ENCODE assay signal across 8 cellular contexts in genomic region chr4:15233626-15234025, GRCh38.
DNase-seq lines count a peak whose midpoint lies in the region; ATAC-seq and FAIRE-seq lines count a peak whose summit lies in the region.
"Had no signal": no experiment of that assay in that cellular context is flagged by ENCODE, and none has a peak within 500 bp of the region (broad histone marks: within the 10 kb centered on the region; RNA-seq: fewer than 3 reads in every experiment).

No MANE protein-coding gene starts in this region.

- peak; percentile 48 for ATAC-seq in GM19043 (IDR thresholded peaks at IDR 0.05; ENCODE audit: low read depth, unreplicated experiment)
- peak; percentile 45 for ATAC-seq in HG03460 (IDR thresholded peaks at IDR 0.05; ENCODE audit: unreplicated experiment)
- peak; percentile 53 for ATAC-seq in effector memory CD8-positive, alpha-beta T cell (replicated peaks)
- no peak for ATAC-seq in stimulated activated memory B cell treated with anti-CD40 and anti-IgM and Interleukin-4, amounts not matched to agents 10 μg/mL and 1 μg/mL and 100 μg/mL, for 72 hours

- no peaks in the 10 kb centered on the region for H3K27me3 Mint-ChIP-seq in effector memory CD8-positive, alpha-beta T cell
- no peaks in the 10 kb centered on the region for H3K27me3 Mint-ChIP-seq in stimulated activated memory B cell treated with anti-CD40 and anti-IgM and Interleukin-4, amounts not matched to agents 10 μg/mL and 1 μg/mL and 100 μg/mL, for 72 hours

- H3K4me3 Mint-ChIP-seq in effector memory CD8-positive, alpha-beta T cell: peak overlapping the region; percentile 51 to 55
- no peak overlapping the region for H3K4me3 Mint-ChIP-seq in stimulated activated memory B cell treated with anti-CD40 and anti-IgM and Interleukin-4, amounts not matched to agents 10 μg/mL and 1 μg/mL and 100 μg/mL, for 72 hours

- no peaks in the 10 kb centered on the region for H3K9me3 Mint-ChIP-seq in effector memory CD8-positive, alpha-beta T cell
- no peaks in the 10 kb centered on the region for H3K9me3 Mint-ChIP-seq in stimulated activated memory B cell treated with anti-CD40 and anti-IgM and Interleukin-4, amounts not matched to agents 10 μg/mL and 1 μg/mL and 100 μg/mL, for 72 hours

- H3K4me1 Mint-ChIP-seq in effector memory CD8-positive, alpha-beta T cell (ENCODE audit: low read depth in 2 of 2): peaks cover 18 to 19% of the 10 kb centered on the region in 2 donors
- H3K4me1 Mint-ChIP-seq in stimulated activated memory B cell treated with anti-CD40 and anti-IgM and Interleukin-4, amounts not matched to agents 10 μg/mL and 1 μg/mL and 100 μg/mL, for 72 hours: peaks cover 17% of the 10 kb centered on the region

- no peaks in the 10 kb centered on the region for H3K36me3 Mint-ChIP-seq in effector memory CD8-positive, alpha-beta T cell (ENCODE audit: insufficient read depth)
- no peaks in the 10 kb centered on the region for H3K36me3 Mint-ChIP-seq in stimulated activated memory B cell treated with anti-CD40 and anti-IgM and Interleukin-4, amounts not matched to agents 10 μg/mL and 1 μg/mL and 100 μg/mL, for 72 hours

- no peak for FAIRE-seq in HTR-8/SVneo (lab: Jason Lieb, UNC)

- no peak for DNase-seq in effector memory CD8-positive, alpha-beta T cell
- DNase-seq in HTR-8/SVneo (ENCODE audit: insufficient read length, low spot score) (no peak), NCI-H345 (lab: John Stamatoyannopoulos, UW) (no peak), NCI-H1436 treated with DMSO at 0.1 percent for 48 hours (lab: John Stamatoyannopoulos, UW) (no peak)
- DNase-seq: testis had no signal

- H3K27ac Mint-ChIP-seq in effector memory CD8-positive, alpha-beta T cell: peak overlapping the region; percentile 76 to 82
- H3K27ac Mint-ChIP-seq in stimulated activated memory B cell treated with anti-CD40 and anti-IgM and Interleukin-4, amounts not matched to agents 10 μg/mL and 1 μg/mL and 100 μg/mL, for 72 hours: peak overlapping the region; percentile 22
